In genomic region chr15:48810414-48811324, GRCh38 we compare ENCODE assay signal across 8 cellular contexts. TPM values are rescaled to one million over a fixed set of nuclear protein-coding genes. Genes with fewer than 3 reads are reported as not detected.
DNase-seq lines count a peak whose midpoint lies in the region; TF ChIP-seq lines count a peak whose summit lies in the region.

A gene with protein sequence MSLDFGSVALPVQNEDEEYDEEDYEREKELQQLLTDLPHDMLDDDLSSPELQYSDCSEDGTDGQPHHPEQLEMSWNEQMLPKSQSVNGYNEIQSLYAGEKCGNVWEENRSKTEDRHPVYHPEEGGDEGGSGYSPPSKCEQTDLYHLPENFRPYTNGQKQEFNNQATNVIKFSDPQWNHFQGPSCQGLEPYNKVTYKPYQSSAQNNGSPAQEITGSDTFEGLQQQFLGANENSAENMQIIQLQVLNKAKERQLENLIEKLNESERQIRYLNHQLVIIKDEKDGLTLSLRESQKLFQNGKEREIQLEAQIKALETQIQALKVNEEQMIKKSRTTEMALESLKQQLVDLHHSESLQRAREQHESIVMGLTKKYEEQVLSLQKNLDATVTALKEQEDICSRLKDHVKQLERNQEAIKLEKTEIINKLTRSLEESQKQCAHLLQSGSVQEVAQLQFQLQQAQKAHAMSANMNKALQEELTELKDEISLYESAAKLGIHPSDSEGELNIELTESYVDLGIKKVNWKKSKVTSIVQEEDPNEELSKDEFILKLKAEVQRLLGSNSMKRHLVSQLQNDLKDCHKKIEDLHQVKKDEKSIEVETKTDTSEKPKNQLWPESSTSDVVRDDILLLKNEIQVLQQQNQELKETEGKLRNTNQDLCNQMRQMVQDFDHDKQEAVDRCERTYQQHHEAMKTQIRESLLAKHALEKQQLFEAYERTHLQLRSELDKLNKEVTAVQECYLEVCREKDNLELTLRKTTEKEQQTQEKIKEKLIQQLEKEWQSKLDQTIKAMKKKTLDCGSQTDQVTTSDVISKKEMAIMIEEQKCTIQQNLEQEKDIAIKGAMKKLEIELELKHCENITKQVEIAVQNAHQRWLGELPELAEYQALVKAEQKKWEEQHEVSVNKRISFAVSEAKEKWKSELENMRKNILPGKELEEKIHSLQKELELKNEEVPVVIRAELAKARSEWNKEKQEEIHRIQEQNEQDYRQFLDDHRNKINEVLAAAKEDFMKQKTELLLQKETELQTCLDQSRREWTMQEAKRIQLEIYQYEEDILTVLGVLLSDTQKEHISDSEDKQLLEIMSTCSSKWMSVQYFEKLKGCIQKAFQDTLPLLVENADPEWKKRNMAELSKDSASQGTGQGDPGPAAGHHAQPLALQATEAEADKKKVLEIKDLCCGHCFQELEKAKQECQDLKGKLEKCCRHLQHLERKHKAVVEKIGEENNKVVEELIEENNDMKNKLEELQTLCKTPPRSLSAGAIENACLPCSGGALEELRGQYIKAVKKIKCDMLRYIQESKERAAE (N-terminal part only) (minus strand): TSS chr15:48811069. CDS start chr15:48805649, 5,420 bp downstream.

- H3K9me3 ChIP-seq in SJSA1 (replicated peaks): no peaks in the 10 kb centered on the region
- H3K9me3 ChIP-seq in neuron (ENCODE audit: low read length): no peaks in the 10 kb centered on the region

- H3K4me3 ChIP-seq in HFF-Myc (replicated peaks; ENCODE audit: low read depth, low read length): peak within 1 kb of the TSS; percentile 95
- peak within 1 kb of the TSS; percentile 66 for H3K4me3 ChIP-seq in SJSA1
- peak within 1 kb of the TSS; percentile 71 for H3K4me3 ChIP-seq in neuron (ENCODE audit: low read length)

- H3K36me3 ChIP-seq in SJSA1: peaks cover 4% of the 10 kb centered on the region
- no peaks in the 10 kb centered on the region for H3K36me3 ChIP-seq in neuron (ENCODE audit: insufficient read depth, low read length)

- no peak for TF ChIP-seq CTCF in HFF-Myc (IDR thresholded peaks at IDR 0.05; ENCODE audit: low read depth, low read length, missing control alignments)

- H3K4me1 ChIP-seq in SJSA1 (replicated peaks) (peaks cover 15% of the 10 kb centered on the region), neuron (ENCODE audit: insufficient read depth, low read length) (peaks cover 10% of the 10 kb centered on the region)

- peak within 1 kb of the TSS; percentile 77 for H3K27ac ChIP-seq in SJSA1

- DNase-seq in GM04503 (ENCODE audit: low read depth) (peak; percentile 97), HFF-Myc (ENCODE audit: extremely low read depth, low read depth) (peak; percentile 99), MV-4-11 (lab: John Stamatoyannopoulos, UW) (peak; percentile 100), SJSA1 (ENCODE audit: low read depth in 1 of 2, low spot score in 2 of 2) (peak; percentile 97 to 99), foreskin melanocyte (peak; percentile 100), stromal cell of bone marrow (ENCODE audit: low read depth) (peak; percentile 100)
- DNase-seq in activated gamma-delta T cell treated with anti-CD3 and anti-CD28 coated beads, Interleukin-2, amount 50 U/mL, for 16 hours (ENCODE audit: low read depth): peak; percentile 97

- no peaks in the 10 kb centered on the region for H3K27me3 ChIP-seq in SJSA1 (replicated peaks)
- no peaks in the 10 kb centered on the region for H3K27me3 ChIP-seq in neuron (ENCODE audit: insufficient read depth, low read length)

- H2AFZ ChIP-seq in neuron (ENCODE audit: low read depth, low read length): peak within 1 kb of the TSS; percentile 100

RNA-seq across cellular contexts. Expression of the gene that starts here (rescaled TPM):
- 16.6 and 19.5 TPM in 2 replicates for total RNA-seq in SJSA1 (2014; rRNA removed; shearing (Covaris generic))

Comparison
In these comparisons a context has a peak if more than half of its experiments do, and no peak if none do; other contexts are left out.
1. Peak in every context shown above with its lines: DNase-seq, H3K4me3 ChIP-seq and H3K27ac ChIP-seq.